ENCODE assay signal across 13 cellular contexts in genomic region chr7:770786-771185, GRCh38. TPM values are rescaled to one million over a fixed set of nuclear protein-coding genes. Genes with fewer than 3 reads are reported as not detected.
DNase-seq lines count a peak whose midpoint lies in the region; ATAC-seq, FAIRE-seq and TF ChIP-seq lines count a peak whose summit lies in the region.
"Had no signal": no experiment of that assay in that cellular context is flagged by ENCODE, and none has a peak within 500 bp of the region (broad histone marks: within the 10 kb centered on the region; RNA-seq: fewer than 3 reads in every experiment).

No MANE protein-coding gene starts in this region.

- FAIRE-seq in kidney (lab: Jason Lieb, UNC), result peak; percentile 53
- FAIRE-seq: bronchial epithelial cell had no signal

- no peak overlapping the region for H3K27ac Mint-ChIP-seq in stimulated activated naive CD8-positive, alpha-beta T cell treated with anti-CD3 and anti-CD28 coated beads, Interleukin-15, amount 100 ng/mL, for 72 hours
- H3K27ac Mint-ChIP-seq: activated CD8-positive, alpha-beta T cell treated with anti-CD3 and anti-CD28 coated beads, Interleukin-2, amount 10 ng/mL, durations not matched to agents 7 days and 5 days had no signal

- H3K27me3 ChIP-seq in rectal smooth muscle tissue (ENCODE audit: control insufficient read depth, insufficient read depth, low read length), result no peaks in the 10 kb centered on the region

- peak; percentile 37 for ATAC-seq in stimulated activated naive CD8-positive, alpha-beta T cell treated with anti-CD3 and anti-CD28 coated beads, Interleukin-15, Interleukin-2, amounts not matched to agents 100 U/mL and 50 U/mL, for 24 hours
- no peak for ATAC-seq in stimulated activated naive CD8-positive, alpha-beta T cell treated with anti-CD3 and anti-CD28 coated beads, Interleukin-15, amount 100 ng/mL, for 72 hours
- no peak for ATAC-seq in HG03108 (IDR thresholded peaks at IDR 0.05; ENCODE audit: unreplicated experiment)
- ATAC-seq: activated CD8-positive, alpha-beta T cell treated with anti-CD3 and anti-CD28 coated beads, Interleukin-2, amount 10 ng/mL, durations not matched to agents 7 days and 5 days had no signal

- in situ Hi-C loops in GM13977 (cut with MboI; ENCODE audit: low pct_unique_long_range_greater_than_20kb, low sequenced_read_pairs, unreplicated experiment), result no loop called here

- no peak for DNase-seq in stimulated activated naive CD8-positive, alpha-beta T cell treated with anti-CD3 and anti-CD28 coated beads, Interleukin-15, Interleukin-2, amounts not matched to agents 100 U/mL and 50 U/mL, for 24 hours
- DNase-seq in stimulated activated naive CD8-positive, alpha-beta T cell treated with anti-CD3 and anti-CD28 coated beads, Interleukin-15, amount 100 ng/mL, for 72 hours, result no peak
- DNase-seq in kidney (peak; percentile 78), NCI-H82 (lab: John Stamatoyannopoulos, UW) (no peak), GM13977 (ENCODE audit: low spot score) (no peak)
- no peak for DNase-seq in activated effector memory CD4-positive, alpha-beta T cell treated with anti-CD3 and anti-CD28 coated beads, Interleukin-2, amount 50 U/mL, for 16 hours
- DNase-seq: activated CD8-positive, alpha-beta T cell treated with anti-CD3 and anti-CD28 coated beads, Interleukin-2, amount 10 ng/mL, durations not matched to agents 7 days and 5 days; midbrain; MM.1S; NK-92 treated with Interleukin-12 subunit alpha and Interleukin-12 subunit beta, amount 100 ng/mL, for 24 hours had no signal

- H3K4me3 ChIP-seq in kidney (ENCODE audit: low read length in 2 of 2), result peak overlapping the region in 1 of 2 donors; percentile 50
- H3K4me3 ChIP-seq in rectal smooth muscle tissue (ENCODE audit: low read length), result no peak overlapping the region

- no peaks in the 10 kb centered on the region for H3K9me3 ChIP-seq in kidney (ENCODE audit: control insufficient read depth in 1 of 2, low read length in 2 of 2)

- peak overlapping the region in 1 of 2 donors; percentile 62 for H3K9ac ChIP-seq in kidney (ENCODE audit: low read length in 2 of 2)
- H3K9ac ChIP-seq in rectal smooth muscle tissue (ENCODE audit: low read length), result no peak overlapping the region

- no peak overlapping the region for H3K4me3 Mint-ChIP-seq in stimulated activated naive CD8-positive, alpha-beta T cell treated with anti-CD3 and anti-CD28 coated beads, Interleukin-15, amount 100 ng/mL, for 72 hours
- H3K4me3 Mint-ChIP-seq: activated CD8-positive, alpha-beta T cell treated with anti-CD3 and anti-CD28 coated beads, Interleukin-2, amount 10 ng/mL, durations not matched to agents 7 days and 5 days had no signal

- H3K4me1 ChIP-seq in kidney (ENCODE audit: control insufficient read depth in 1 of 2, insufficient read depth in 1 of 2, low read depth in 1 of 2, low read length in 2 of 2) (peaks cover 28 to 30% of the 10 kb centered on the region in 2 donors), rectal smooth muscle tissue (ENCODE audit: control insufficient read depth, insufficient read depth, low read length) (peaks cover 22% of the 10 kb centered on the region)

- no peaks in the 10 kb centered on the region for H3K27me3 Mint-ChIP-seq in stimulated activated naive CD8-positive, alpha-beta T cell treated with anti-CD3 and anti-CD28 coated beads, Interleukin-15, amount 100 ng/mL, for 72 hours

- intact Hi-C loops in kidney (cut with DNase I), result no loop called here

- H3K27ac ChIP-seq in kidney (ENCODE audit: low read depth in 2 of 2, low read length in 2 of 2) (peak overlapping the region; percentile 92 to 94), rectal smooth muscle tissue (ENCODE audit: low read depth, low read length) (peak overlapping the region; percentile 92)

- H3K9me3 Mint-ChIP-seq in stimulated activated naive CD8-positive, alpha-beta T cell treated with anti-CD3 and anti-CD28 coated beads, Interleukin-15, amount 100 ng/mL, for 72 hours, result no peaks in the 10 kb centered on the region

- peaks cover 11 to 13% of the 10 kb centered on the region in 2 donors for H3K36me3 ChIP-seq in kidney (ENCODE audit: control insufficient read depth in 1 of 2, insufficient read depth in 2 of 2, low read length in 2 of 2)
- peaks cover 6% of the 10 kb centered on the region for H3K36me3 ChIP-seq in rectal smooth muscle tissue (ENCODE audit: control insufficient read depth, insufficient read depth, low read length)

- no peaks in the 10 kb centered on the region for H3K4me1 Mint-ChIP-seq in stimulated activated naive CD8-positive, alpha-beta T cell treated with anti-CD3 and anti-CD28 coated beads, Interleukin-15, amount 100 ng/mL, for 72 hours

- TF ChIP-seq CTCF in kidney (IDR thresholded peaks at IDR 0.05; ENCODE audit: borderline replicate concordance, extremely low read depth, insufficient read depth) (no peak), GM13977 (IDR thresholded peaks at IDR 0.05; ENCODE audit: extremely low read depth, insufficient read depth, missing control alignments) (no peak)

RNA-seq across cellular contexts. Expression of gene PRKAR1B, which starts 43.7 kb away (rescaled TPM):
- total RNA-seq in kidney, result 15.9 TPM
- 21.4 TPM for polyA plus RNA-seq in kidney (ENCODE audit: insufficient read depth, low read depth, low replicate concordance)

RNA-seq across cellular contexts. Expression of gene DNAAF5, which starts 44.3 kb away (rescaled TPM):
- 29.7 TPM for total RNA-seq in kidney
- 11.6 TPM for polyA plus RNA-seq in kidney (ENCODE audit: insufficient read depth, low read depth, low replicate concordance)
